ENCODE assay signal across 4 cellular contexts in the genomic region with DNA sequence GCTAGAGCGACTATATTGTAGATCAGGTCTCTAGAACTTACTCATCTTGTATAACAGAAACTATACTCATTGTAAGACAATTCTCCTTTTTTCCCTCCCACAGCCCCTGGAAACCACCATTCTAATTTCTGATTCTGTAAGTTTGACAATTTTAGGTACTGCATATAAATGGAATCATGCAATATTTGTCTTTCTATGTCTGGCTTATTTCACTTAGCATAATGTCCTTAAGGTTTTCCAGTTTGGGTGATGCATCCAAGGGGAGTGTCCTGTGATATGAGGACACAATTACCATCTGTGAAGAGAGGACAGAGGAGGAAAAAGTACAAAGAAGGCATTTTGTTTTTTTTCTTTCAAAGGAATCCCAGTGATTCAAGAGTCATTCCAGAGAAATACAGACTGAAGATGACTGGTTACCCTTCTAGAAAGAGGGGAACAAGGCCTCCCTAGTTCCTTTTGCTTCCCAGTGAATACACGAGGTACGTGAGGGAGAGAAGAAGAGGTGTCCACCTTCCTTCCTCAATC.
"Had no signal": no experiment of that assay in that cellular context is flagged by ENCODE, and none has a peak within 500 bp of the region (broad histone marks: within the 10 kb centered on the region; RNA-seq: fewer than 3 reads in every experiment).

No MANE protein-coding gene starts in this region.

- H2AFZ ChIP-seq: GM23338 had no signal

- H3K27ac Mint-ChIP-seq: GM23338 had no signal

- H3K4me3 ChIP-seq: GM23338 had no signal

- DNase-seq: H9, HCEC 1CT, IMR-90 had no signal

- H3K4me2 ChIP-seq: GM23338 had no signal

- H3K4me3 Mint-ChIP-seq: GM23338, H9 had no signal

- ATAC-seq: GM23338 had no signal
